Comparison of ENCODE assay signal across 8 cellular contexts in genomic region chr20:34110025-34111013, GRCh38. TPM values are rescaled to one million over a fixed set of nuclear protein-coding genes. Genes with fewer than 3 reads are reported as not detected.
DNase-seq lines count a peak whose midpoint lies in the region; ATAC-seq and TF ChIP-seq lines count a peak whose summit lies in the region.

No MANE protein-coding gene starts in this region.

- 59 to 69% (median 62%) methylated on average over 12 of the region's 12 CpGs for WGBS in adrenal gland, 4 donors
- 64% methylated on average over 12 of the region's 12 CpGs for WGBS in tibial nerve, 2 donors

- peak overlapping the region in 2 of 4 donors; percentile 72 to 91 for H3K4me3 ChIP-seq in adrenal gland
- peak overlapping the region; percentile 77 to 95 (median 92) for H3K4me3 ChIP-seq in tibial nerve

- intact Hi-C loops in activated naive CD4-positive, alpha-beta T cell treated with anti-CD3 and anti-CD28 coated beads for 36 hours (cut with micrococcal nuclease): loop anchor here (1.0 to 10.0 kb wide), 6 partner anchors 8 to 982 kb away; partner anchors contain the start of genes DYNLRB1, SNTA1 and TRPC4AP
- intact Hi-C loops in adrenal gland (cut with DNase I): no loop called here
- intact Hi-C loops in left colon (cut with DNase I, micrococcal nuclease): no loop called here

- TF ChIP-seq CTCF in adrenal gland (IDR thresholded peaks at IDR 0.05) (peak in 1 of 6 experiments; percentile 9), tibial nerve (IDR thresholded peaks at IDR 0.05) (no peak)

- CTCF ChIA-PET in activated naive CD4-positive, alpha-beta T cell treated with anti-CD3 and anti-CD28 coated beads for 36 hours (lab: Charles Lee): no interaction called here

- H3K9me3 ChIP-seq in adrenal gland (replicated peaks in 1 of 3) (no peaks in the 10 kb centered on the region), tibial nerve (no peaks in the 10 kb centered on the region)

- TF ChIP-seq POLR2A in adrenal gland (IDR thresholded peaks at IDR 0.05) (no peak), tibial nerve (IDR thresholded peaks at IDR 0.05) (no peak)

- H3K4me1 ChIP-seq in adrenal gland (replicated peaks in 1 of 2): peaks cover 24 to 62% of the 10 kb centered on the region in 2 donors
- H3K4me1 ChIP-seq in tibial nerve: peaks cover 0 to 57% (median 18%) of the 10 kb centered on the region in 4 donors

- no peaks in the 10 kb centered on the region for H3K9me3 Mint-ChIP-seq in activated naive CD4-positive, alpha-beta T cell treated with anti-CD3 and anti-CD28 coated beads for 36 hours

- no peaks in the 10 kb centered on the region for H3K27me3 Mint-ChIP-seq in activated naive CD4-positive, alpha-beta T cell treated with anti-CD3 and anti-CD28 coated beads for 36 hours (ENCODE audit: low read depth)

- peaks cover 52% of the 10 kb centered on the region for H3K4me1 Mint-ChIP-seq in activated naive CD4-positive, alpha-beta T cell treated with anti-CD3 and anti-CD28 coated beads for 36 hours (ENCODE audit: low read depth)

- peak overlapping the region; percentile 96 for H3K4me3 Mint-ChIP-seq in activated naive CD4-positive, alpha-beta T cell treated with anti-CD3 and anti-CD28 coated beads for 36 hours

- peak overlapping the region; percentile 93 to 99 (median 97) for H3K27ac ChIP-seq in adrenal gland
- H3K27ac ChIP-seq in tibial nerve: peak overlapping the region; percentile 87 to 98 (median 98)

- H3K27me3 ChIP-seq in adrenal gland: no peaks in the 10 kb centered on the region
- no peaks in the 10 kb centered on the region for H3K27me3 ChIP-seq in tibial nerve

- ATAC-seq in left colon (peak; percentile 10), GM18907 (IDR thresholded peaks at IDR 0.05; ENCODE audit: unreplicated experiment) (no peak), GM21576 (IDR thresholded peaks at IDR 0.05; ENCODE audit: unreplicated experiment) (no peak)

- no peak for TF ChIP-seq EP300 in tibial nerve (IDR thresholded peaks at IDR 0.05)

- H3K36me3 ChIP-seq in adrenal gland (replicated peaks in 1 of 2) (no peaks in the 10 kb centered on the region), tibial nerve (peaks cover 0 to 17% (median 0%) of the 10 kb centered on the region in 3 donors)

- DNase-seq in activated naive CD4-positive, alpha-beta T cell treated with anti-CD3 and anti-CD28 coated beads for 36 hours: no peak
- DNase-seq in activated naive CD4-positive, alpha-beta T cell treated with Interleukin-2 at 50 U/mL for 16 hours: no peak
- no peak for DNase-seq in adrenal gland
- no peak for DNase-seq in left colon
- no peak for DNase-seq in tibial nerve (ENCODE audit: low spot score in 2 of 2)
- DNase-seq in NCI-H1694 (lab: John Stamatoyannopoulos, UW): no peak

- H3K36me3 Mint-ChIP-seq in activated naive CD4-positive, alpha-beta T cell treated with anti-CD3 and anti-CD28 coated beads for 36 hours (ENCODE audit: low read depth): peaks cover 51% of the 10 kb centered on the region

- peak overlapping the region; percentile 93 for H3K27ac Mint-ChIP-seq in activated naive CD4-positive, alpha-beta T cell treated with anti-CD3 and anti-CD28 coated beads for 36 hours

RNA-seq across cellular contexts. Expression of gene EIF2S2, which starts 1.7 kb away (rescaled TPM):
- total RNA-seq in activated naive CD4-positive, alpha-beta T cell treated with anti-CD3 and anti-CD28 coated beads for 36 hours: 100 to 1,000 TPM; 202 to 207 TPM
- 10 to 100 TPM; 33.6 to 79.9 (median 49.9) TPM for total RNA-seq in adrenal gland
- polyA plus RNA-seq in adrenal gland: 100 to 1,000 TPM in 1 of 3 donors, 10 to 100 TPM in 2; 26.7 to 204 (median 31.8) TPM
- total RNA-seq in left colon: 10 to 100 TPM; 39.8 to 51.1 TPM
- total RNA-seq in tibial nerve: 10 to 100 TPM; 32.8 to 43.1 (median 41.0) TPM
